25 cellular contexts compared by ENCODE assay signal in genomic region chr1:153651771-153652170, GRCh38. TPM values are rescaled to one million over a fixed set of nuclear protein-coding genes. Genes with fewer than 3 reads are reported as not detected.
"Had no signal": no experiment of that assay in that cellular context is flagged by ENCODE, and none has a peak within 500 bp of the region (broad histone marks: within the 10 kb centered on the region; RNA-seq: fewer than 3 reads in every experiment).

No MANE protein-coding gene starts in this region.

- DNase-seq: activated B cell treated with CpG ODN at 0.5 μM for 24 hours; activated CD4-positive, alpha-beta T cell treated with anti-CD3 and anti-CD28 coated beads for 36 hours; activated CD8-positive, alpha-beta memory T cell treated with anti-CD3 and anti-CD28 coated beads, Interleukin-2, amount 10 ng/mL, durations not matched to agents 7 days and 5 days; activated CD8-positive, alpha-beta T cell treated with anti-CD3 and anti-CD28 coated beads, Interleukin-2, amount 10 ng/mL, durations not matched to agents 7 days and 5 days; activated naive CD4-positive, alpha-beta T cell treated with Interleukin-2 at 50 U/mL for 16 hours; activated T-cell treated with anti-CD3 and anti-CD28 coated beads, Interleukin-2, amount 50 U/mL, for 48 hours; central memory CD4-positive, alpha-beta T cell; esophagus squamous epithelium; foreskin melanocyte; left ventricle myocardium inferior; naive B cell; nephron progenitor cell; stimulated activated CD4-positive, alpha-beta T cell treated with anti-CD3 and anti-CD28 coated beads, Interleukin-1b, Interleukin-23, amount 100 ng/mL, for 48 hours; stimulated activated CD4-positive, alpha-beta T cell treated with anti-CD3 and anti-CD28 coated beads, Interleukin-4, amount 100 ng/mL, for 4 hours; stimulated activated CD8-positive, alpha-beta memory T cell treated with anti-CD3 and anti-CD28 coated beads, Interleukin-4, amount 100 ng/mL, for 48 hours; stimulated activated naive CD8-positive, alpha-beta T cell treated with anti-CD3 and anti-CD28 coated beads, Interleukin-15, amount 100 ng/mL, for 72 hours; substantia nigra; T-helper 1 cell; uterus had no signal

- H3K4me3 ChIP-seq: esophagus squamous epithelium, left ventricle myocardium inferior, lung, ovary, prostate gland, smooth muscle cell, uterus had no signal

- H3K9me3 ChIP-seq: esophagus squamous epithelium, left ventricle myocardium inferior, ovary, prostate gland, uterus had no signal

- H3K4me1 ChIP-seq: uterus had no signal

- H3K27ac ChIP-seq: ovary had no signal

- ATAC-seq: activated CD4-positive, alpha-beta T cell treated with anti-CD3 and anti-CD28 coated beads for 36 hours; activated CD8-positive, alpha-beta memory T cell treated with anti-CD3 and anti-CD28 coated beads, Interleukin-2, amount 10 ng/mL, durations not matched to agents 7 days and 5 days; activated CD8-positive, alpha-beta T cell treated with anti-CD3 and anti-CD28 coated beads, Interleukin-2, amount 10 ng/mL, durations not matched to agents 7 days and 5 days; stimulated activated memory B cell treated with anti-CD40 and anti-IgM and Interleukin-4, amounts not matched to agents 10 μg/mL and 1 μg/mL and 100 μg/mL, for 72 hours; stimulated activated naive CD8-positive, alpha-beta T cell treated with anti-CD3 and anti-CD28 coated beads, Interleukin-15, amount 100 ng/mL, for 72 hours had no signal

- H3K4me2 ChIP-seq: smooth muscle cell had no signal

- H3K36me3 ChIP-seq: ovary, prostate gland, uterus had no signal

- H3K27me3 ChIP-seq: esophagus squamous epithelium, ovary, uterus had no signal

RNA-seq across cellular contexts. Expression of gene S100A1, which starts 23.5 kb away (rescaled TPM):
- total RNA-seq: activated CD4-positive, alpha-beta T cell treated with anti-CD3 and anti-CD28 coated beads for 36 hours; activated CD8-positive, alpha-beta memory T cell treated with anti-CD3 and anti-CD28 coated beads, Interleukin-2, amount 10 ng/mL, durations not matched to agents 7 days and 5 days; activated CD8-positive, alpha-beta T cell treated with anti-CD3 and anti-CD28 coated beads, Interleukin-2, amount 10 ng/mL, durations not matched to agents 7 days and 5 days; activated T-helper 2 cell treated with anti-CD3 and anti-CD28 coated beads, Interferon-gamma antibody, Interleukin-2, Interleukin-4, amounts not matched to agents 10 μg/mL and 5 μg/mL and 100 μg/mL, durations not matched to agents 14 hours and 24 hours and 36 hours had no signal
